ENCODE assay signal across 24 cellular contexts in the genomic region with DNA sequence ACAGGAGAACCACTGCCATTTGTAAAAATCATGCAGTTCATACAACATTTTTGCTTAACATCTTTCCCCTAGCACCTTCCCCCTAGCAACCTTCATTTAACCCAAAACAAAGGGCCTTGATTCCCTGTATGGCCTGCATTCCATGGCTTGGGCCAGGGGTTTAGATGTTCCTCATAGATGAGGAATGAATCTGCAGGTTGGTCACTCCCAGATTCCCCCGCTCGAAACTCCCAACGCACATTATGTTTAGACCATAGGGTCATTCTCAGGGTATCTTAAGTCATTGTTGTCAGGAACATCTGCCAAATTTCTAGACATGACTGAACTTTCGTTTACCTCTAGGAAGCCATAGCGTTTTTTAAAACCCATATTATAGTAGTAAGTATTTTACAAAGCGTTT.
DNase-seq lines count a peak whose midpoint lies in the region; ATAC-seq and TF ChIP-seq lines count a peak whose summit lies in the region.
"Had no signal": no experiment of that assay in that cellular context is flagged by ENCODE, and none has a peak within 500 bp of the region (broad histone marks: within the 10 kb centered on the region; RNA-seq: fewer than 3 reads in every experiment).

No MANE protein-coding gene starts in this region.

- H3K36me3 ChIP-seq in RWPE2 (ENCODE audit: low read depth) (no peaks in the 10 kb centered on the region), hepatocyte (replicated peaks; ENCODE audit: insufficient read depth, low read depth) (no peaks in the 10 kb centered on the region)
- H3K36me3 ChIP-seq: BE2C; BLaER1 treated with 17β-estradiol and CSF1 and Interleukin-3, amounts not matched to agents 10 nM and 100 nM had no signal

- H2AFZ ChIP-seq in hepatocyte: no peak overlapping the region
- H2AFZ ChIP-seq: GM23338 had no signal

- H3K9me3 ChIP-seq in RWPE2 (ENCODE audit: severe bottlenecking): no peaks in the 10 kb centered on the region
- H3K9me3 ChIP-seq in hepatocyte (ENCODE audit: low read depth): no peaks in the 10 kb centered on the region
- H3K9me3 ChIP-seq: A549, BE2C had no signal

- no peak for TF ChIP-seq CTCF in RWPE2 (IDR thresholded peaks at IDR 0.05; ENCODE audit: poor library complexity, severe bottlenecking)
- TF ChIP-seq CTCF in hepatocyte (IDR thresholded peaks at IDR 0.05; ENCODE audit: poor library complexity): no peak

- H3K4me1 ChIP-seq in RWPE2 (ENCODE audit: insufficient read depth, poor library complexity, severe bottlenecking) (peaks cover 9% of the 10 kb centered on the region), hepatocyte (ENCODE audit: insufficient read depth) (peaks cover 15% of the 10 kb centered on the region)
- H3K4me1 ChIP-seq: A549, BE2C had no signal

- no peaks in the 10 kb centered on the region for H3K9me2 ChIP-seq in hepatocyte (replicated peaks; ENCODE audit: insufficient read depth)

- H4K20me1 ChIP-seq in hepatocyte (ENCODE audit: insufficient read depth, poor library complexity, severe bottlenecking): no peaks in the 10 kb centered on the region
- H4K20me1 ChIP-seq: BLaER1 treated with 17β-estradiol and CSF1 and Interleukin-3, amounts not matched to agents 10 nM and 100 nM had no signal

- no peaks in the 10 kb centered on the region for H3K79me2 ChIP-seq in hepatocyte

- H3K4me3 ChIP-seq in RWPE2 (ENCODE audit: severe bottlenecking) (no peak overlapping the region), hepatocyte (no peak overlapping the region)
- H3K4me3 ChIP-seq: A549; BLaER1 treated with 17β-estradiol and CSF1 and Interleukin-3, amounts not matched to agents 10 nM and 100 nM; GM12878; GM23338 had no signal

- DNase-seq in RWPE2 (ENCODE audit: low spot score) (no peak), epithelial cell of prostate (ENCODE audit: low read depth, low spot score) (no peak), hepatocyte (ENCODE audit: low spot score) (no peak), kidney tubule cell (ENCODE audit: low spot score) (peak; percentile 30), dedifferentiated amniotic fluid mesenchymal stem cell (ENCODE audit: extremely low spot score) (no peak), SW 1271 (lab: John Stamatoyannopoulos, UW) (no peak), SKM-1 (lab: John Stamatoyannopoulos, UW; ENCODE audit: unreplicated experiment) (no peak)
- DNase-seq: 8988T; ACHN; AML-193; BE2C; CD4-positive, alpha-beta T cell; CD8-positive, alpha-beta memory T cell; DMS 273 treated with DMSO at 0.1 percent for 48 hours; DMS79; EL; GDM1; H9 had no signal

- H3K27me3 ChIP-seq in RWPE2 (ENCODE audit: insufficient read depth, poor library complexity, severe bottlenecking): no peaks in the 10 kb centered on the region
- no peaks in the 10 kb centered on the region for H3K27me3 ChIP-seq in hepatocyte
- H3K27me3 ChIP-seq: BE2C; BLaER1 treated with 17β-estradiol and CSF1 and Interleukin-3, amounts not matched to agents 10 nM and 100 nM had no signal

- 95% methylated on average over 6 of the region's 6 CpGs for WGBS in hepatocyte (ENCODE audit: low lambda C conversion rate, missing lambda C conversion rate)

- ATAC-seq in RWPE2 (ENCODE audit: low read depth): no peak
- ATAC-seq in HG02610 (IDR thresholded peaks at IDR 0.05; ENCODE audit: unreplicated experiment): no peak
- ATAC-seq: A549, GM12878, GM23338, HCT116 had no signal

- H3K4me2 ChIP-seq in hepatocyte: no peak overlapping the region
- H3K4me2 ChIP-seq: A549; BLaER1 treated with 17β-estradiol and CSF1 and Interleukin-3, amounts not matched to agents 10 nM and 100 nM; GM23338 had no signal

- H3K27ac ChIP-seq in RWPE2 (ENCODE audit: poor library complexity, severe bottlenecking) (peak overlapping the region; percentile 22), epithelial cell of prostate (peak overlapping the region; percentile 68), hepatocyte (peak overlapping the region; percentile 26)
- H3K27ac ChIP-seq: A549; BLaER1 treated with 17β-estradiol and CSF1 and Interleukin-3, amounts not matched to agents 10 nM and 100 nM had no signal
